11 cellular contexts compared by ENCODE assay signal in the genomic region with DNA sequence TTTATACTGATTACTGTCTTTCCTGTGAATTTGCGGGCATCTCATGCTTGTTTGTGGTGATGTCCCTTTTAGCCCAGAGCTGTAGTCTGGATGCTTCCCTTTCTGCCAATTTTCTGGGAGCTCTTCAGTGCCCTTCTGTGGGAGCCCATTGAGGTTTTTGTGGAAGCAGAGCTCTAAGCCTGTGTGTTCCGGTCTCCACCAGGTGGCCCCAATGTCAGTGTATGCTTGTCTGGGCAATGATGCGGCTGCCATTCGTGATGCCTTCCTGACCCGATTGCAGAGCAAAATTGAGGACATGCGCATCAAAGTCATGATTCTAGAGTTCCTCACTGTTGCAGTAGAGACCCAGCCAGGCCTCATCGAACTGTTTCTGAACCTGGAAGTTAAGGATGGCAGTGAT. TPM values are rescaled to one million over a fixed set of nuclear protein-coding genes. Genes with fewer than 3 reads are reported as not detected.
DNase-seq lines count a peak whose midpoint lies in the region; ATAC-seq, FAIRE-seq and TF ChIP-seq lines count a peak whose summit lies in the region.
"Had no signal": no experiment of that assay in that cellular context is flagged by ENCODE, and none has a peak within 500 bp of the region (broad histone marks: within the 10 kb centered on the region; RNA-seq: fewer than 3 reads in every experiment).

No MANE protein-coding gene starts in this region.

- H3K79me2 ChIP-seq in GM12878 (ENCODE audit: control insufficient read depth, insufficient read depth, low read length), result no peaks in the 10 kb centered on the region
- H3K79me2 ChIP-seq in keratinocyte (ENCODE audit: control insufficient read depth, insufficient read depth, low read length), result no peaks in the 10 kb centered on the region

- TF ChIP-seq POLR2A in A549 (IDR thresholded peaks at IDR 0.05; ENCODE audit: low read length), result no peak
- no peak for TF ChIP-seq POLR2A in GM12878 (IDR thresholded peaks at IDR 0.05; ENCODE audit: low read depth, low read length)

- no TSS peak for BruUV-seq in GM12878 (replicated peaks; lab: Mats Ljungman, UMichigan)

- H3K27ac Mint-ChIP-seq in HFFc6, result no peak overlapping the region

- POLR2A ChIA-PET in A549 (lab: Yijun Ruan, JAX) (no interaction called here), GM12878 (lab: Charles Lee) (no interaction called here)

- H4K20me1 ChIP-seq in GM12878 (ENCODE audit: control insufficient read depth, insufficient read depth), result no peaks in the 10 kb centered on the region
- H4K20me1 ChIP-seq in keratinocyte (ENCODE audit: control insufficient read depth, extremely low read depth, insufficient read depth, low read length), result no peaks in the 10 kb centered on the region

- no peaks in the 10 kb centered on the region; the same call in 2 of the 3 replicates for H3K4me1 ChIP-seq in A549
- no peaks in the 10 kb centered on the region for H3K4me1 ChIP-seq in GM12878 (ENCODE audit: control insufficient read depth, insufficient read depth, low read length)
- peaks cover 2% of the 10 kb centered on the region for H3K4me1 ChIP-seq in keratinocyte (ENCODE audit: control insufficient read depth, extremely low read depth, insufficient read depth, low read length)
- H3K4me1 ChIP-seq in tibial artery, result peaks cover 0 to under 1% (median 0%) of the 10 kb centered on the region in 4 donors

- CTCF ChIA-PET in A549 (lab: Yijun Ruan, JAX) (interaction anchor here (1.0 to 7.3 kb wide), 6 partner anchors 9 to 163 kb away, joined by 3 to 64 read pairs (median 4); no protein-coding TSS in a partner anchor), GM12878 (lab: Yijun Ruan, JAX) (interaction anchor here (0.7 to 2.1 kb wide), 3 partner anchors 13 to 630 kb away, joined by 3 to 8 read pairs (median 7); partner anchors contain the start of gene MIGA2)

- H3K27me3 ChIP-seq in GM12878 (replicated peaks in 1 of 2; ENCODE audit: control insufficient read depth in 2 of 2, insufficient read depth in 2 of 2, low read length in 1 of 2) (no peaks in the 10 kb centered on the region), keratinocyte (ENCODE audit: control insufficient read depth, extremely low read depth, insufficient read depth, low read length) (no peaks in the 10 kb centered on the region), tibial artery (no peaks in the 10 kb centered on the region)

- H3K9ac ChIP-seq in GM12878 (ENCODE audit: control insufficient read depth, insufficient read depth, low read length), result no peak overlapping the region
- no peak overlapping the region for H3K9ac ChIP-seq in keratinocyte (ENCODE audit: control insufficient read depth, extremely low read depth, insufficient read depth, low read length)

- peak; percentile 82 to 86; a peak in 5 of 6 replicates for ATAC-seq in A549
- ATAC-seq in GM12878, result peak; percentile 56

- TF ChIP-seq CTCF in A549 (IDR thresholded peaks at IDR 0.05), result no peak
- peak; percentile 53 for TF ChIP-seq CTCF in HFFc6 (IDR thresholded peaks at IDR 0.05)
- peak; percentile 12 to 38 (median 35); a peak in 3 of 6 replicates for TF ChIP-seq CTCF in GM12878 (IDR thresholded peaks at IDR 0.05 in 2 of 3, conservative IDR thresholded peaks at IDR 0.05 in 1 of 3; ENCODE audit: control insufficient read depth in 2 of 3, extremely low read depth in 1 of 3, insufficient read depth in 1 of 3, low read depth in 3 of 3, low read length in 3 of 3)
- peak; percentile 62 to 78 (median 66) for TF ChIP-seq CTCF in keratinocyte (optimal IDR thresholded peaks at IDR 0.05 in 1 of 3, IDR thresholded peaks at IDR 0.05 in 1 of 3, conservative IDR thresholded peaks at IDR 0.05 in 1 of 3; ENCODE audit: extremely low read depth in 1 of 3, insufficient read depth in 2 of 3, low read length in 3 of 3)
- TF ChIP-seq CTCF in tibial artery (IDR thresholded peaks at IDR 0.05), result no peak

- H3K36me3 ChIP-seq in GM12878 (ENCODE audit: control insufficient read depth in 2 of 2, insufficient read depth in 2 of 2, low read length in 1 of 2) (peaks cover 23 to 33% of the 10 kb centered on the region in 2 experiments), keratinocyte (ENCODE audit: control insufficient read depth in 2 of 2, extremely low read depth in 1 of 2, insufficient read depth in 2 of 2, low read length in 2 of 2) (peaks cover 37 to 45% of the 10 kb centered on the region in 2 experiments), tibial artery (peaks cover 39 to 97% (median 69%) of the 10 kb centered on the region in 3 donors)

- FAIRE-seq in A549 (lab: Jason Lieb, UNC), result no peak
- no peak for FAIRE-seq in GM12878 (lab: Jason Lieb, UNC)
- FAIRE-seq in keratinocyte (lab: Jason Lieb, UNC), result peak; percentile 79

- no peak for TF ChIP-seq EP300 in A549 (IDR thresholded peaks at IDR 0.05)
- TF ChIP-seq EP300 in GM12878 (IDR thresholded peaks at IDR 0.05; ENCODE audit: borderline replicate concordance in 1 of 2, control insufficient read depth in 1 of 2, low read depth in 2 of 2, low read length in 2 of 2), result no peak

- H3K9me3 ChIP-seq in A549 (no peaks in the 10 kb centered on the region), GM12878 (replicated peaks; ENCODE audit: control insufficient read depth, insufficient read depth, low read length) (no peaks in the 10 kb centered on the region), keratinocyte (ENCODE audit: control insufficient read depth, low read depth, low read length) (no peaks in the 10 kb centered on the region), tibial artery (no peaks in the 10 kb centered on the region)

- peaks cover 45% of the 10 kb centered on the region for H3K36me3 Mint-ChIP-seq in HFFc6 (ENCODE audit: low read depth)

- H3K9me3 Mint-ChIP-seq in HFFc6, result no peaks in the 10 kb centered on the region
- H3K9me3 Mint-ChIP-seq: activated naive CD4-positive, alpha-beta T cell treated with anti-CD3 and anti-CD28 coated beads, Interleukin-2, amount 10 ng/mL, durations not matched to agents 7 days and 5 days had no signal

- SMC1A ChIA-PET in GM12878 (lab: Charles Lee; ENCODE audit: uncharacterized antibody, unreplicated experiment), result no interaction called here

- H3K4me3 ChIP-seq in A549, result no peak overlapping the region
- H3K4me3 ChIP-seq in GM12878, result no peak overlapping the region
- H3K4me3 ChIP-seq in keratinocyte (ENCODE audit: control insufficient read depth in 2 of 3, extremely low read depth in 1 of 3, insufficient read depth in 2 of 3, low read depth in 1 of 3, low read length in 3 of 3), result no peak overlapping the region
- H3K4me3 ChIP-seq in tibial artery, result no peak overlapping the region

- RAD21 ChIA-PET in GM12878 (lab: Charles Lee; ENCODE audit: unreplicated experiment), result interaction anchor here (1.0 kb wide), 1 partner anchor 14 kb away, joined by 3 read pairs; no protein-coding TSS in a partner anchor

- H2AFZ ChIP-seq in GM12878 (ENCODE audit: control insufficient read depth, low read depth, low read length) (no peak overlapping the region), keratinocyte (ENCODE audit: control insufficient read depth, low read length) (no peak overlapping the region)

- 89% methylated on average over 7 of the region's 7 CpGs for WGBS in A549 (ENCODE audit: missing lambda C conversion rate)
- WGBS in GM12878 (ENCODE audit: insufficient coverage, insufficient replicate concordance, low lambda C conversion rate, missing lambda C conversion rate), result 100% methylated on average over 7 of the region's 7 CpGs

- in situ Hi-C loops in GM12878 (cut with MboI), result no loop called here

- TF ChIP-seq RAD21 in A549 (conservative IDR thresholded peaks at IDR 0.05 in 1 of 2, IDR thresholded peaks at IDR 0.05 in 1 of 2) (peak in 1 of 2 experiments; percentile 24; a peak in 1 of 5 replicates), GM12878 (IDR thresholded peaks at IDR 0.05; ENCODE audit: insufficient read depth, low read depth, low read length) (no peak)

- H3K9me1 ChIP-seq in keratinocyte (ENCODE audit: control insufficient read depth, extremely low read depth, insufficient read depth, low read length), result no peaks in the 10 kb centered on the region

- H3K4me1 Mint-ChIP-seq in HFFc6 (ENCODE audit: low read depth), result peaks cover 4% of the 10 kb centered on the region

- H3K27ac ChIP-seq in A549, result no peak overlapping the region
- H3K27ac ChIP-seq in GM12878 (ENCODE audit: control insufficient read depth, insufficient read depth), result no peak overlapping the region
- H3K27ac ChIP-seq in keratinocyte (ENCODE audit: control insufficient read depth, insufficient read depth, low read length), result no peak overlapping the region
- H3K27ac ChIP-seq in tibial artery, result no peak overlapping the region
- H3K27ac ChIP-seq: C4-2B had no signal

- no peak overlapping the region for H3K4me3 Mint-ChIP-seq in HFFc6
- H3K4me3 Mint-ChIP-seq: activated naive CD4-positive, alpha-beta T cell treated with anti-CD3 and anti-CD28 coated beads, Interleukin-2, amount 10 ng/mL, durations not matched to agents 7 days and 5 days had no signal

- no peak overlapping the region for H3K4me2 ChIP-seq in A549
- H3K4me2 ChIP-seq in GM12878 (ENCODE audit: control insufficient read depth, insufficient read depth), result no peak overlapping the region
- no peak overlapping the region for H3K4me2 ChIP-seq in keratinocyte (ENCODE audit: control insufficient read depth, extremely low read depth, insufficient read depth, low read depth, low read length)

- DNase-seq in A549 (ENCODE audit: low read depth in 1 of 2, low spot score in 1 of 2) (peak in 1 of 2 experiments; percentile 43), HFFc6 (no peak), GM12878 (ENCODE audit: low read depth, low spot score) (no peak), keratinocyte (ENCODE audit: low read depth, low spot score) (no peak), NCI-H146 treated with DMSO at 0.1 percent for 48 hours (lab: John Stamatoyannopoulos, UW; ENCODE audit: unreplicated experiment) (no peak), AG20443 (ENCODE audit: low spot score) (no peak), SW480 (ENCODE audit: low spot score) (no peak), tibial artery (no peak)
- DNase-seq: activated naive CD4-positive, alpha-beta T cell treated with anti-CD3 and anti-CD28 coated beads, Interleukin-2, amount 10 ng/mL, durations not matched to agents 7 days and 5 days; T-helper 1 cell had no signal

- intact Hi-C loops in GM12878 (cut with micrococcal nuclease; ENCODE audit: unreplicated experiment) (no loop called here), tibial artery (cut with DNase I; ENCODE audit: low total_unique reads) (no loop called here)

- peaks cover 1% of the 10 kb centered on the region for H3K27me3 Mint-ChIP-seq in HFFc6 (ENCODE audit: insufficient read depth)
- H3K27me3 Mint-ChIP-seq: activated naive CD4-positive, alpha-beta T cell treated with anti-CD3 and anti-CD28 coated beads, Interleukin-2, amount 10 ng/mL, durations not matched to agents 7 days and 5 days had no signal

- dilution Hi-C loops in keratinocyte (cut with MboI; ENCODE audit: extremely low pct_ligation_motif_present, low sequenced_read_pairs), result no loop called here

RNA-seq across cellular contexts. Expression of gene SH3GLB2, which starts 35.1 kb away (rescaled TPM):
- 28.3 and 30.0 TPM in 2 replicates for polyA plus RNA-seq in A549 (2011; rRNA removed)
- polyA plus RNA-seq in A549 (2012; cell fraction: cytosol; rRNA removed), result 55.5 and 69.2 TPM in 2 replicates
- 276 and 298 TPM in 2 replicates for polyA plus RNA-seq in A549 (2012; cell fraction: nucleus; rRNA removed)
- 40.2 to 42.6 TPM (median 40.6 TPM) in 3 replicates for polyA plus RNA-seq in A549 (2017; fragmentation: RNase III; extraction: RNeasy Plus Mini Kit Qiagen cat#74134 plus additional on column Dnase treatment)
- 29.5 and 40.5 TPM in 2 replicates for polyA minus RNA-seq in A549 (2011; rRNA and poly(A)+ RNA removed)
- 10 to 100 TPM; 38.1 to 56.1 (median 42.7) TPM for total RNA-seq in HFFc6 (2021; fragmentation: NEBNext Ultra II Directional; extraction: Animal tissue kit (Norgen Biotek cat#: 25700))
- total RNA-seq in GM12878 (2013; cell fraction: nucleolus; rRNA removed), result 51.4 and 58.4 TPM in 2 replicates
- total RNA-seq in GM12878 (2014; rRNA removed), result 38.4 and 40.2 TPM in 2 replicates
- 19.0 and 20.3 TPM in 2 replicates for total RNA-seq in GM12878 (2014; rRNA removed; fragmentation: Illumina TruSeq; extraction: Trizol)
- total RNA-seq in GM12878 (2021), result 57.8 and 59.9 TPM in 2 replicates
- polyA plus RNA-seq in GM12878 (2011; ENCODE audit: low read depth), result 7.0 TPM
- 17.4 and 34.8 TPM in 2 replicates for polyA plus RNA-seq in GM12878 (2011; rRNA removed)
- 43.0 and 61.6 TPM in 2 replicates for polyA plus RNA-seq in GM12878 (2011; cell fraction: cytosol; rRNA removed)
- 314 and 330 TPM in 2 replicates for polyA plus RNA-seq in GM12878 (2011; cell fraction: nucleus; rRNA removed)
- 30.4 and 35.1 TPM in 2 replicates for polyA plus RNA-seq in GM12878 (2012)
- 7.0 and 31.5 TPM in 2 replicates for polyA plus RNA-seq in GM12878 (2014; fragmentation: Illumina TruSeq; extraction: Trizol)
- polyA plus RNA-seq in GM12878 (2014; fragmentation: Nextera tagmentation; extraction: Ambion mirVana), result 1 to 10 TPM in 1 of 2 experiments, under 1 TPM in 1; 0.21 to 1.2 TPM
- 58.7 and 61.3 TPM in 2 replicates for polyA plus RNA-seq in GM12878 (2014; rRNA removed)
- 10 to 100 TPM in 1 of 2 experiments, 1 to 10 TPM in 1; 5.5 to 30.1 TPM for polyA plus RNA-seq in GM12878 (2016; fragmentation: Nextera tagmentation; extraction: Ambion mirVana)
- 16.0 and 28.9 TPM in 2 replicates for polyA minus RNA-seq in GM12878 (2011; rRNA and poly(A)+ RNA removed)
- 10.8 and 18.7 TPM in 2 replicates for polyA minus RNA-seq in GM12878 (2011; cell fraction: cytosol; rRNA and poly(A)+ RNA removed)
- 17.4 and 24.1 TPM in 2 replicates for polyA minus RNA-seq in GM12878 (2011; cell fraction: nucleus; rRNA and poly(A)+ RNA removed)
- 37.1 to 75.7 TPM (median 41.2 TPM) in 3 replicates for polyA plus RNA-seq in keratinocyte
- polyA plus RNA-seq in keratinocyte (2011; ENCODE audit: low read depth), result 62.8 TPM
- polyA plus RNA-seq in keratinocyte (2011; cell fraction: cytosol; rRNA removed), result 23.7 and 32.8 TPM in 2 replicates
- 141 and 164 TPM in 2 replicates for polyA plus RNA-seq in keratinocyte (2011; cell fraction: nucleus; rRNA removed)
- polyA plus RNA-seq in keratinocyte (2012; ENCODE audit: low replicate concordance), result 27.5 and 73.3 TPM in 2 replicates
- 27.1 to 46.7 TPM (median 40.4 TPM) in 3 replicates for polyA minus RNA-seq in keratinocyte
- polyA minus RNA-seq in keratinocyte (2011; cell fraction: cytosol; rRNA and poly(A)+ RNA removed), result 29.7 TPM
- polyA minus RNA-seq in keratinocyte (2011; cell fraction: nucleus; rRNA and poly(A)+ RNA removed), result 16.1 and 16.6 TPM in 2 replicates

RNA-seq across cellular contexts. Expression of gene MIGA2, which starts 43.4 kb away (rescaled TPM):
- 6.3 and 6.4 TPM in 2 replicates for polyA plus RNA-seq in A549 (2011; rRNA removed)
- 14.6 and 16.3 TPM in 2 replicates for polyA plus RNA-seq in A549 (2012; cell fraction: cytosol; rRNA removed)
- 65.4 and 92.7 TPM in 2 replicates for polyA plus RNA-seq in A549 (2012; cell fraction: nucleus; rRNA removed)
- 12.8 to 16.1 TPM (median 15.1 TPM) in 3 replicates for polyA plus RNA-seq in A549 (2017; fragmentation: RNase III; extraction: RNeasy Plus Mini Kit Qiagen cat#74134 plus additional on column Dnase treatment)
- polyA minus RNA-seq in A549 (2011; rRNA and poly(A)+ RNA removed), result 4.3 and 6.2 TPM in 2 replicates
- 10 to 100 TPM; 20.2 to 30.2 (median 22.2) TPM for total RNA-seq in HFFc6 (2021; fragmentation: NEBNext Ultra II Directional; extraction: Animal tissue kit (Norgen Biotek cat#: 25700))
- total RNA-seq in GM12878 (2013; cell fraction: nucleolus; rRNA removed), result 75.6 and 86.7 TPM in 2 replicates
- 15.5 and 15.8 TPM in 2 replicates for total RNA-seq in GM12878 (2014; rRNA removed)
- 7.9 and 8.1 TPM in 2 replicates for total RNA-seq in GM12878 (2014; rRNA removed; fragmentation: Illumina TruSeq; extraction: Trizol)
- total RNA-seq in GM12878 (2021), result 27.8 and 31.0 TPM in 2 replicates
- polyA plus RNA-seq in GM12878 (2011; ENCODE audit: low read depth), result 7.5 TPM
- 6.2 and 9.5 TPM in 2 replicates for polyA plus RNA-seq in GM12878 (2011; rRNA removed)
- polyA plus RNA-seq in GM12878 (2011; cell fraction: cytosol; rRNA removed), result 12.4 and 21.6 TPM in 2 replicates
- 187 and 207 TPM in 2 replicates for polyA plus RNA-seq in GM12878 (2011; cell fraction: nucleus; rRNA removed)
- 14.0 and 17.2 TPM in 2 replicates for polyA plus RNA-seq in GM12878 (2012)
- polyA plus RNA-seq in GM12878 (2014; fragmentation: Illumina TruSeq; extraction: Trizol), result 1.5 and 6.7 TPM in 2 replicates
- under 1 TPM; 0.14 to 0.77 TPM for polyA plus RNA-seq in GM12878 (2014; fragmentation: Nextera tagmentation; extraction: Ambion mirVana)
- polyA plus RNA-seq in GM12878 (2014; rRNA removed), result 27.3 and 28.0 TPM in 2 replicates
- polyA plus RNA-seq in GM12878 (2016; fragmentation: Nextera tagmentation; extraction: Ambion mirVana), result 10 to 100 TPM; 18.2 to 21.0 TPM
- polyA minus RNA-seq in GM12878 (2011; rRNA and poly(A)+ RNA removed), result 8.4 and 17.2 TPM in 2 replicates
- 4.9 and 7.5 TPM in 2 replicates for polyA minus RNA-seq in GM12878 (2011; cell fraction: cytosol; rRNA and poly(A)+ RNA removed)
- 20.2 and 27.9 TPM in 2 replicates for polyA minus RNA-seq in GM12878 (2011; cell fraction: nucleus; rRNA and poly(A)+ RNA removed)
- polyA plus RNA-seq in keratinocyte, result 8.5 to 15.0 TPM (median 9.5 TPM) in 3 replicates
- polyA plus RNA-seq in keratinocyte (2011; ENCODE audit: low read depth), result 3.8 TPM
- 3.6 and 7.1 TPM in 2 replicates for polyA plus RNA-seq in keratinocyte (2011; cell fraction: cytosol; rRNA removed)
- polyA plus RNA-seq in keratinocyte (2011; cell fraction: nucleus; rRNA removed), result 42.9 and 48.3 TPM in 2 replicates
- polyA plus RNA-seq in keratinocyte (2012; ENCODE audit: low replicate concordance), result 10.3 and 14.9 TPM in 2 replicates
- polyA minus RNA-seq in keratinocyte, result 9.5 to 13.6 TPM (median 11.8 TPM) in 3 replicates
- polyA minus RNA-seq in keratinocyte (2011; cell fraction: cytosol; rRNA and poly(A)+ RNA removed), result 11.1 TPM
- polyA minus RNA-seq in keratinocyte (2011; cell fraction: nucleus; rRNA and poly(A)+ RNA removed), result 19.4 and 25.4 TPM in 2 replicates

RNA-seq across cellular contexts. Expression of gene NUP188, which starts 45.5 kb away (rescaled TPM):
- polyA plus RNA-seq in A549 (2011; rRNA removed), result 52.3 and 62.1 TPM in 2 replicates
- 62.7 and 67.5 TPM in 2 replicates for polyA plus RNA-seq in A549 (2012; cell fraction: cytosol; rRNA removed)
- polyA plus RNA-seq in A549 (2012; cell fraction: nucleus; rRNA removed), result 107 and 133 TPM in 2 replicates
- 29.2 to 37.9 TPM (median 33.2 TPM) in 3 replicates for polyA plus RNA-seq in A549 (2017; fragmentation: RNase III; extraction: RNeasy Plus Mini Kit Qiagen cat#74134 plus additional on column Dnase treatment)
- polyA minus RNA-seq in A549 (2011; rRNA and poly(A)+ RNA removed), result 176 and 187 TPM in 2 replicates
- total RNA-seq in HFFc6 (2021; fragmentation: NEBNext Ultra II Directional; extraction: Animal tissue kit (Norgen Biotek cat#: 25700)), result 10 to 100 TPM; 42.1 to 58.2 (median 54.2) TPM
- 285 and 303 TPM in 2 replicates for total RNA-seq in GM12878 (2013; cell fraction: nucleolus; rRNA removed)
- 43.9 and 48.1 TPM in 2 replicates for total RNA-seq in GM12878 (2014; rRNA removed)
- total RNA-seq in GM12878 (2014; rRNA removed; fragmentation: Illumina TruSeq; extraction: Trizol), result 32.4 and 34.0 TPM in 2 replicates
- 61.3 and 71.5 TPM in 2 replicates for total RNA-seq in GM12878 (2021)
- polyA plus RNA-seq in GM12878 (2011; ENCODE audit: low read depth), result 32.2 TPM
- polyA plus RNA-seq in GM12878 (2011; rRNA removed), result 32.1 and 52.3 TPM in 2 replicates
- polyA plus RNA-seq in GM12878 (2011; cell fraction: cytosol; rRNA removed), result 81.9 and 97.9 TPM in 2 replicates
- polyA plus RNA-seq in GM12878 (2011; cell fraction: nucleus; rRNA removed), result 179 and 219 TPM in 2 replicates
- polyA plus RNA-seq in GM12878 (2012), result 32.0 and 35.5 TPM in 2 replicates
- polyA plus RNA-seq in GM12878 (2014; fragmentation: Illumina TruSeq; extraction: Trizol), result 41.0 and 47.3 TPM in 2 replicates
- 1 to 10 TPM; 1.4 to 3.5 TPM for polyA plus RNA-seq in GM12878 (2014; fragmentation: Nextera tagmentation; extraction: Ambion mirVana)
- polyA plus RNA-seq in GM12878 (2014; rRNA removed), result 49.6 and 51.2 TPM in 2 replicates
- 10 to 100 TPM; 72.9 to 73.7 TPM for polyA plus RNA-seq in GM12878 (2016; fragmentation: Nextera tagmentation; extraction: Ambion mirVana)
- 156 and 211 TPM in 2 replicates for polyA minus RNA-seq in GM12878 (2011; rRNA and poly(A)+ RNA removed)
- polyA minus RNA-seq in GM12878 (2011; cell fraction: cytosol; rRNA and poly(A)+ RNA removed), result 73.6 and 85.4 TPM in 2 replicates
- 78.3 and 126 TPM in 2 replicates for polyA minus RNA-seq in GM12878 (2011; cell fraction: nucleus; rRNA and poly(A)+ RNA removed)
- polyA plus RNA-seq in keratinocyte, result 25.6 to 56.3 TPM (median 31.1 TPM) in 3 replicates
- 19.4 TPM for polyA plus RNA-seq in keratinocyte (2011; ENCODE audit: low read depth)
- 26.2 and 29.1 TPM in 2 replicates for polyA plus RNA-seq in keratinocyte (2011; cell fraction: cytosol; rRNA removed)
- polyA plus RNA-seq in keratinocyte (2011; cell fraction: nucleus; rRNA removed), result 67.0 and 73.7 TPM in 2 replicates
- polyA plus RNA-seq in keratinocyte (2012; ENCODE audit: low replicate concordance), result 15.6 and 37.3 TPM in 2 replicates
- polyA minus RNA-seq in keratinocyte, result 92.5 to 239 TPM (median 127 TPM) in 3 replicates
- 62.2 TPM for polyA minus RNA-seq in keratinocyte (2011; cell fraction: cytosol; rRNA and poly(A)+ RNA removed)
- 88.4 and 120 TPM in 2 replicates for polyA minus RNA-seq in keratinocyte (2011; cell fraction: nucleus; rRNA and poly(A)+ RNA removed)

RNA-seq across cellular contexts. Expression of gene DOLK, which starts 45.6 kb away (rescaled TPM):
- polyA plus RNA-seq in A549 (2011; rRNA removed) (25.4 and 27.8 TPM in 2 replicates), A549 (2017; fragmentation: RNase III; extraction: RNeasy Plus Mini Kit Qiagen cat#74134 plus additional on column Dnase treatment) (19.9 to 22.8 TPM (median 22.2 TPM) in 3 replicates), GM12878 (2011; rRNA removed) (3.5 and 6.4 TPM in 2 replicates), GM12878 (2014; fragmentation: Illumina TruSeq; extraction: Trizol) (8.4 and 9.0 TPM in 2 replicates), GM12878 (2014; fragmentation: Nextera tagmentation; extraction: Ambion mirVana) (1 to 10 TPM; 1.9 to 3.2 TPM), GM12878 (2014; rRNA removed) (9.3 and 10.4 TPM in 2 replicates), GM12878 (2016; fragmentation: Nextera tagmentation; extraction: Ambion mirVana) (10 to 100 TPM; 17.8 to 18.2 TPM), keratinocyte (21.8 to 33.5 TPM (median 27.1 TPM) in 3 replicates)
- 23.8 and 34.1 TPM in 2 replicates for polyA plus RNA-seq in A549 (2012; cell fraction: cytosol; rRNA removed)
- 37.4 and 40.1 TPM in 2 replicates for polyA plus RNA-seq in A549 (2012; cell fraction: nucleus; rRNA removed)
- 36.7 and 51.3 TPM in 2 replicates for polyA minus RNA-seq in A549 (2011; rRNA and poly(A)+ RNA removed)
- total RNA-seq in HFFc6 (2021; fragmentation: NEBNext Ultra II Directional; extraction: Animal tissue kit (Norgen Biotek cat#: 25700)), result 10 to 100 TPM; 27.8 to 34.4 (median 31.6) TPM
- total RNA-seq in GM12878 (2013; cell fraction: nucleolus; rRNA removed), result 11.4 and 11.8 TPM in 2 replicates
- total RNA-seq in GM12878 (2014; rRNA removed) (15.7 and 16.9 TPM in 2 replicates), GM12878 (2014; rRNA removed; fragmentation: Illumina TruSeq; extraction: Trizol) (6.8 and 7.1 TPM in 2 replicates), GM12878 (2021) (9.3 and 10.9 TPM in 2 replicates)
- polyA plus RNA-seq in GM12878 (2011; ENCODE audit: low read depth), result 2.8 TPM
- polyA plus RNA-seq in GM12878 (2011; cell fraction: cytosol; rRNA removed), result 9.1 and 11.6 TPM in 2 replicates
- 6.9 and 7.5 TPM in 2 replicates for polyA plus RNA-seq in GM12878 (2011; cell fraction: nucleus; rRNA removed)
- polyA plus RNA-seq in GM12878 (2012), result 5.0 and 7.2 TPM in 2 replicates
- polyA minus RNA-seq in GM12878 (2011; rRNA and poly(A)+ RNA removed), result 23.9 and 26.4 TPM in 2 replicates
- 4.1 and 7.1 TPM in 2 replicates for polyA minus RNA-seq in GM12878 (2011; cell fraction: cytosol; rRNA and poly(A)+ RNA removed)
- 20.3 and 30.5 TPM in 2 replicates for polyA minus RNA-seq in GM12878 (2011; cell fraction: nucleus; rRNA and poly(A)+ RNA removed)
- polyA plus RNA-seq in keratinocyte (2011; ENCODE audit: low read depth), result 3.1 TPM
- polyA plus RNA-seq in keratinocyte (2011; cell fraction: cytosol; rRNA removed), result 12.1 and 12.4 TPM in 2 replicates
- 38.8 and 40.3 TPM in 2 replicates for polyA plus RNA-seq in keratinocyte (2011; cell fraction: nucleus; rRNA removed)
- 13.1 and 23.2 TPM in 2 replicates for polyA plus RNA-seq in keratinocyte (2012; ENCODE audit: low replicate concordance)
- polyA minus RNA-seq in keratinocyte, result 40.4 to 52.8 TPM (median 50.8 TPM) in 3 replicates
- polyA minus RNA-seq in keratinocyte (2011; cell fraction: cytosol; rRNA and poly(A)+ RNA removed), result 24.6 TPM
- 30.9 and 33.5 TPM in 2 replicates for polyA minus RNA-seq in keratinocyte (2011; cell fraction: nucleus; rRNA and poly(A)+ RNA removed)

Comparison
In these comparisons a context has a peak if more than half of its experiments do, and no peak if none do; other contexts are left out.
1. CTCF ChIP-seq: peak in HFFc6 (single experiment), GM12878 (3 of 3) and keratinocyte (3 of 3); none in A549 (single experiment) and tibial artery (0 of 2).
2. Of the 24 proteins assayed by ChIP-seq in both GM12878 and A549: peak only in GM12878: CTCF; only in A549: none; in both: none; in neither: 22; mixed calls (peak in some experiments, not most) for 1.